In the genomic region with DNA sequence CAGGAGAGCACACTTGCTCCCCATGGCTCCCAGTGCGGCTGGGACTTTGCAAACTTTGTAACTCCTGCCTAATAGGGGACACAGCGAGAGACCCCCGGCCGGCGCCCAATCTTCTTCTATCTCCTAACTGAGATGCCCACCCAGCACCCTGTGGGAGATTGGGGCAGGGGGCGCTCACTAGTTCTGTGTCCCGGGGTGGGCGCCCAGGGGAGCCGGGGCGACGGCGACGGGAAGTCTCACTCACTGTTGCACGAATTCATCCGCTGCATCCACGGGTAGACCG, we compare ENCODE assay signal across 8 cellular contexts. TPM values are rescaled to one million over a fixed set of nuclear protein-coding genes. Genes with fewer than 3 reads are reported as not detected.
A peak's percentile ranks its signal among the peaks of the same experiment; 100 is the strongest.
DNase-seq lines count a peak whose midpoint lies in the region; TF ChIP-seq lines count a peak whose summit lies in the region.

No MANE protein-coding gene starts in this region.

- H4K20me1 ChIP-seq in DOHH2 (ENCODE audit: control insufficient read depth, insufficient read depth, low read depth, low read length): peaks cover 3% of the 10 kb centered on the region; the same call in 1 of the 2 replicates

- 0% methylated on average over 12 of the region's 17 CpGs; no CpG with 5 or more reads in 1 of the 2 donors for WGBS in esophagus squamous epithelium, 2 donors
- 17% methylated on average over 13 of the region's 17 CpGs for WGBS in prostate gland

- H3F3A ChIP-seq in DOHH2 (ENCODE audit: control insufficient read depth, insufficient read depth): no peaks in the 10 kb centered on the region

- H3K9me3 ChIP-seq in DOHH2 (ENCODE audit: control insufficient read depth, insufficient read depth, low read length) (no peaks in the 10 kb centered on the region), SJCRH30 (replicated peaks) (no peaks in the 10 kb centered on the region), esophagus squamous epithelium (no peaks in the 10 kb centered on the region), prostate gland (no peaks in the 10 kb centered on the region)

- intact Hi-C loops in esophagus squamous epithelium (cut with DNase I): loop anchor here (5.0 kb wide), 1 partner anchor 250 kb away; no protein-coding TSS in a partner anchor
- intact Hi-C loops in prostate gland (cut with DNase I): no loop called here
- intact Hi-C loops in dorsolateral prefrontal cortex (cut with DNase I): loop anchor here in 1 of 2 donors (10.0 kb wide), 1 partner anchor 407 kb away; no protein-coding TSS in a partner anchor

- H3K4me1 ChIP-seq in DOHH2 (ENCODE audit: control insufficient read depth, low read length): peaks cover 4% of the 10 kb centered on the region; the same call in 1 of the 2 replicates
- 0 out of 2 replicates have a peak, but pooled peaks cover 6% of the 10 kb centered on the region for H3K4me1 ChIP-seq in SJCRH30
- H3K4me1 ChIP-seq in esophagus squamous epithelium: peaks cover 23 to 60% (median 41%) of the 10 kb centered on the region in 3 donors
- H3K4me1 ChIP-seq in prostate gland (replicated peaks): no peaks in the 10 kb centered on the region

- no peaks in the 10 kb centered on the region for H3K9me2 ChIP-seq in DOHH2 (replicated peaks; ENCODE audit: control insufficient read depth, low read length)

- DNase-seq in SJCRH30 (no peak), esophagus squamous epithelium (lab: John Stamatoyannopoulos, UW) (no peak), prostate gland (ENCODE audit: low spot score) (no peak), NCI-H1694 treated with DMSO at 0.1 percent for 48 hours (lab: John Stamatoyannopoulos, UW) (no peak), dorsolateral prefrontal cortex (no peak), NCI-H82 (lab: John Stamatoyannopoulos, UW) (no peak), NCI-H2227 (lab: John Stamatoyannopoulos, UW; ENCODE audit: unreplicated experiment) (no peak)

- no peak for TF ChIP-seq CTCF in DOHH2 (IDR thresholded peaks at IDR 0.05; ENCODE audit: low read depth, low read length, poor library complexity, severe bottlenecking)
- TF ChIP-seq CTCF in esophagus squamous epithelium (IDR thresholded peaks at IDR 0.05): no peak
- TF ChIP-seq CTCF in prostate gland (IDR thresholded peaks at IDR 0.05): no peak
- no peak for TF ChIP-seq CTCF in dorsolateral prefrontal cortex (IDR thresholded peaks at IDR 0.05 in 54 of 56, conservative IDR thresholded peaks at IDR 0.05 in 2 of 56; ENCODE audit: low read depth in 1 of 56, partially characterized antibody in 56 of 56)

- TF ChIP-seq POLR2A in esophagus squamous epithelium (IDR thresholded peaks at IDR 0.05) (no peak), prostate gland (IDR thresholded peaks at IDR 0.05) (no peak)

- H3K4me2 ChIP-seq in DOHH2 (ENCODE audit: low read length): peak overlapping the region; percentile 44

- no peak overlapping the region for H3K27ac ChIP-seq in DOHH2 (ENCODE audit: low read depth, low read length)
- H3K27ac ChIP-seq in SJCRH30: peak overlapping the region; percentile 13; the same call in 1 of the 2 replicates
- H3K27ac ChIP-seq in esophagus squamous epithelium: peak overlapping the region in 3 of 4 donors; percentile 18 to 47 (median 32)
- H3K27ac ChIP-seq in prostate gland: no peak overlapping the region
- no peak overlapping the region for H3K27ac ChIP-seq in dorsolateral prefrontal cortex

- H3K27me3 ChIP-seq in DOHH2 (ENCODE audit: control insufficient read depth, low read length) (peaks cover 82% of the 10 kb centered on the region), SJCRH30 (no peaks in the 10 kb centered on the region; the same call in 1 of the 2 replicates), esophagus squamous epithelium (peaks cover 4 to 100% (median 66%) of the 10 kb centered on the region in 4 donors), prostate gland (replicated peaks; ENCODE audit: insufficient read depth) (peaks cover 50% of the 10 kb centered on the region), dorsolateral prefrontal cortex (peaks cover 31 to 100% (median 97%) of the 10 kb centered on the region in 45 donors)

- H3K36me3 ChIP-seq in DOHH2 (ENCODE audit: control insufficient read depth, low read length) (no peaks in the 10 kb centered on the region), SJCRH30 (peaks cover 2% of the 10 kb centered on the region; the same call in 1 of the 2 replicates), esophagus squamous epithelium (no peaks in the 10 kb centered on the region), prostate gland (no peaks in the 10 kb centered on the region)

- 0 out of 2 replicates have a peak overlapping the region, but pooled peaks have one; percentile 20 for H3K4me3 ChIP-seq in DOHH2 (ENCODE audit: low read length)
- H3K4me3 ChIP-seq in SJCRH30: peak overlapping the region; percentile 67
- H3K4me3 ChIP-seq in esophagus squamous epithelium: peak overlapping the region; percentile 28 to 72 (median 42)
- H3K4me3 ChIP-seq in prostate gland: peak overlapping the region; percentile 10 to 24
- peak overlapping the region in 22 of 59 donors; percentile 2 to 40 (median 20) for H3K4me3 ChIP-seq in dorsolateral prefrontal cortex

- H3K79me2 ChIP-seq in DOHH2 (ENCODE audit: control insufficient read depth, low read length): no peaks in the 10 kb centered on the region

RNA-seq across cellular contexts. Expression of a gene that starts 3.9 kb away (rescaled TPM):
- total RNA-seq in SJCRH30 (2014; rRNA removed; shearing (Covaris generic)): 0.51 and 0.61 TPM in 2 replicates
- total RNA-seq in esophagus squamous epithelium (not detected), prostate gland (1 to 10 TPM in 1 of 2 donors, under 1 TPM in 1; 0.36 to 1.1 TPM), dorsolateral prefrontal cortex (under 1 TPM in 1 of 120 experiments, not detected in 119; 0.23 TPM)

RNA-seq across cellular contexts. Expression of a gene that starts 7.4 kb away (rescaled TPM):
- total RNA-seq in SJCRH30 (2014; rRNA removed; shearing (Covaris generic)): 6.2 and 7.5 TPM in 2 replicates
- 1 to 10 TPM in 2 of 4 donors, not detected in 2; 1.3 to 3.1 TPM for total RNA-seq in esophagus squamous epithelium
- total RNA-seq in prostate gland: under 1 TPM; 0.27 to 0.40 TPM
- under 1 TPM in 4 of 120 experiments, not detected in 116; 0.26 to 0.35 (median 0.29) TPM for total RNA-seq in dorsolateral prefrontal cortex

RNA-seq across cellular contexts. Expression of a gene that starts 7.4 kb away (rescaled TPM):
- total RNA-seq in SJCRH30 (2014; rRNA removed; shearing (Covaris generic)): 7.4 and 8.8 TPM in 2 replicates
- total RNA-seq in esophagus squamous epithelium (10 to 100 TPM in 1 of 4 donors, 1 to 10 TPM in 3; 2.5 to 11.1 (median 5.8) TPM), prostate gland (10 to 100 TPM in 1 of 2 donors, 1 to 10 TPM in 1; 7.8 to 11.4 TPM), dorsolateral prefrontal cortex (1 to 10 TPM in 2 of 120 experiments, under 1 TPM in 18, not detected in 100; 0.11 to 1.4 (median 0.58) TPM)

RNA-seq across cellular contexts. Expression of a gene that starts 13.4 kb away (rescaled TPM):
- 18.8 and 23.1 TPM in 2 replicates for total RNA-seq in SJCRH30 (2014; rRNA removed; shearing (Covaris generic))
- total RNA-seq in esophagus squamous epithelium: under 1 TPM in 2 of 4 donors, not detected in 2; 0.38 to 0.64 TPM
- total RNA-seq in prostate gland: 1 to 10 TPM in 1 of 2 donors, under 1 TPM in 1; 0.73 to 3.4 TPM
- total RNA-seq in dorsolateral prefrontal cortex: under 1 TPM in 7 of 120 experiments, not detected in 113; 0.37 to 0.69 (median 0.42) TPM

RNA-seq across cellular contexts. Expression of a gene that starts 17.7 kb away (rescaled TPM):
- 0.13 and 0.38 TPM in 2 replicates for total RNA-seq in SJCRH30 (2014; rRNA removed; shearing (Covaris generic))
- total RNA-seq in esophagus squamous epithelium (not detected), prostate gland (under 1 TPM; 0.09 to 0.97 TPM), dorsolateral prefrontal cortex (not detected)

Comparison
In these comparisons a context has a peak if more than half of its experiments do, and no peak if none do; other contexts are left out.
1. H3K27ac ChIP-seq: peak in SJCRH30 (single experiment) and esophagus squamous epithelium (3 of 4); none in DOHH2 (single experiment), prostate gland (0 of 2) and dorsolateral prefrontal cortex (0 of 59).